ENCODE assay signal across 8 cellular contexts in the genomic region with DNA sequence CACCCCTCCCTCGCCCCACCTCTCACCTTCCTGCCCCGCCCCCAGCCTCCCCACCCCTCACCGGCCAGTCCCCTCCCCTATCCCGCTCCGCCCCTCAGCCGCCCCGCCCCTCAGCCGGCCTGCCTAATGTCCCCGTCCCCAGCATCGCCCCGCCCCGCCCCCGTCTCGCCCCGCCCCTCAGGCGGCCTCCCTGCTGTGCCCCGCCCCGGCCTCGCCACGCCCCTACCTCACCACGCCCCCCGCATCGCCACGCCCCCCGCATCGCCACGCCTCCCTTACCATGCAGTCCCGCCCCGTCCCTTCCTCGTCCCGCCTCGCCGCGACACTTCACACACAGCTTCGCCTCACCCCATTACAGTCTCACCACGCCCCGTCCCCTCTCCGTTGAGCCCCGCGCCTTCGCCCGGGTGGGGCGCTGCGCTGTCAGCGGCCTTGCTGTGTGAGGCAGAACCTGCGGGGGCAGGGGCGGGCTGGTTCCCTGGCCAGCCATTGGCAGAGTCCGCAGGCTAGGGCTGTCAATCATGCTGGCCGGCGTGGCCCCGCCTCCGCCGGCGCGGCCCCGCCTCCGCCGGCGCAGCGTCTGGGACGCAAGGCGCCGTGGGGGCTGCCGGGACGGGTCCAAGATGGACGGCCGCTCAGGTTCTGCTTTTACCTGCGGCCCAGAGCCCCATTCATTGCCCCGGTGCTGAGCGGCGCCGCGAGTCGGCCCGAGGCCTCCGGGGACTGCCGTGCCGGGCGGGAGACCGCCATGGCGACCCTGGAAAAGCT. TPM values are rescaled to one million over a fixed set of nuclear protein-coding genes. Genes with fewer than 3 reads are reported as not detected.
DNase-seq lines count a peak whose midpoint lies in the region; ATAC-seq and TF ChIP-seq lines count a peak whose summit lies in the region.

Gene HTT, plus strand, starts transcription at position 604 of the 768 bp plus-strand sequence. Its CDS starts 145 bp downstream, at position 749.
Gene HTT-AS, minus strand, starts transcription at position 461 of the 768 bp plus-strand sequence.

- H3K4me3 Mint-ChIP-seq in activated CD4-positive, alpha-beta T cell treated with anti-CD3 and anti-CD28 coated beads, Interleukin-2, amount 10 ng/mL, durations not matched to agents 7 days and 5 days = peak within 1 kb of the TSS; percentile 91

- H3K4me1 ChIP-seq in left lung = peaks cover 12 to 35% of the 10 kb centered on the region in 2 donors

- H3K27me3 ChIP-seq in left lung = no peaks in the 10 kb centered on the region

- peak within 1 kb of the TSS; percentile 89 to 91 for H3K4me3 ChIP-seq in left lung

- H3K9me3 Mint-ChIP-seq in activated CD4-positive, alpha-beta T cell treated with anti-CD3 and anti-CD28 coated beads, Interleukin-2, amount 10 ng/mL, durations not matched to agents 7 days and 5 days = no peaks in the 10 kb centered on the region

- H3K36me3 ChIP-seq in left lung = no peaks in the 10 kb centered on the region

- intact Hi-C loops in left lung (cut with DNase I) = no loop called here

- DNase-seq in C1 segment of cervical spinal cord (lab: John Stamatoyannopoulos, UW) (peak; percentile 87 to 100 (median 96)), NCI-H526 treated with DMSO at 0.1 percent for 48 hours (lab: John Stamatoyannopoulos, UW) (peak; percentile 82), dedifferentiated amniotic fluid mesenchymal stem cell (ENCODE audit: extremely low spot score) (peak; percentile 88), left lung (peak; percentile 98 to 99)
- peak; percentile 97 for DNase-seq in activated CD4-positive, alpha-beta T cell treated with anti-CD3 and anti-CD28 coated beads, Interleukin-2, amount 10 ng/mL, durations not matched to agents 7 days and 5 days
- peak; percentile 97 to 99 for DNase-seq in stimulated activated CD4-positive, alpha-beta T cell treated with anti-CD3 and anti-CD28 coated beads, Interleukin-2, amount 100 ng/mL, for 24 hours

- peak within 1 kb of the TSS; percentile 91 for H3K27ac Mint-ChIP-seq in activated CD4-positive, alpha-beta T cell treated with anti-CD3 and anti-CD28 coated beads, Interleukin-2, amount 10 ng/mL, durations not matched to agents 7 days and 5 days

- TF ChIP-seq CTCF in left lung (IDR thresholded peaks at IDR 0.05) = no peak

- ATAC-seq in GM19328 (IDR thresholded peaks at IDR 0.05; ENCODE audit: unreplicated experiment) (peak; percentile 76), HG03469 (IDR thresholded peaks at IDR 0.05; ENCODE audit: unreplicated experiment) (peak; percentile 60), left lung (peak; percentile 91)

- H3K27me3 Mint-ChIP-seq in activated CD4-positive, alpha-beta T cell treated with anti-CD3 and anti-CD28 coated beads, Interleukin-2, amount 10 ng/mL, durations not matched to agents 7 days and 5 days = no peaks in the 10 kb centered on the region

- peak within 1 kb of the TSS; percentile 85 to 88 for H3K27ac ChIP-seq in left lung

- POLR2A ChIA-PET in activated CD4-positive, alpha-beta T cell treated with anti-CD3 and anti-CD28 coated beads, Interleukin-2, amount 10 ng/mL, durations not matched to agents 7 days and 5 days (lab: Charles Lee) = no interaction called here

- CTCF ChIA-PET in activated CD4-positive, alpha-beta T cell treated with anti-CD3 and anti-CD28 coated beads, Interleukin-2, amount 10 ng/mL, durations not matched to agents 7 days and 5 days (lab: Charles Lee) = interaction anchor here (0.7 to 1.4 kb wide), 2 partner anchors 19 to 33 kb away, joined by 3 to 6 read pairs; no protein-coding TSS in a partner anchor

- H3K4me1 Mint-ChIP-seq in activated CD4-positive, alpha-beta T cell treated with anti-CD3 and anti-CD28 coated beads, Interleukin-2, amount 10 ng/mL, durations not matched to agents 7 days and 5 days = peaks cover 25% of the 10 kb centered on the region

- peaks cover under 1% of the 10 kb centered on the region for H3K36me3 Mint-ChIP-seq in activated CD4-positive, alpha-beta T cell treated with anti-CD3 and anti-CD28 coated beads, Interleukin-2, amount 10 ng/mL, durations not matched to agents 7 days and 5 days (ENCODE audit: low read depth)

- H3K9me3 ChIP-seq in left lung = no peaks in the 10 kb centered on the region

RNA-seq across cellular contexts. Expression of gene HTT, which starts in this region (rescaled TPM):
- total RNA-seq in activated CD4-positive, alpha-beta T cell treated with anti-CD3 and anti-CD28 coated beads, Interleukin-2, amount 10 ng/mL, durations not matched to agents 7 days and 5 days = 10 to 100 TPM; 72.0 to 83.7 TPM
- total RNA-seq in left lung = 10 to 100 TPM; 72.9 to 75.9 TPM

RNA-seq across cellular contexts. Expression of gene HTT-AS, which starts in this region (rescaled TPM):
- not detected for total RNA-seq in activated CD4-positive, alpha-beta T cell treated with anti-CD3 and anti-CD28 coated beads, Interleukin-2, amount 10 ng/mL, durations not matched to agents 7 days and 5 days
- not detected for total RNA-seq in left lung

Comparison
In these comparisons a context has a peak if more than half of its experiments do, and no peak if none do; other contexts are left out.
1. Peak in every context shown above with its lines: DNase-seq, ATAC-seq, H3K4me3 ChIP-seq and H3K27ac ChIP-seq.